Comparison of ENCODE assay signal across 12 cellular contexts in the genomic region with DNA sequence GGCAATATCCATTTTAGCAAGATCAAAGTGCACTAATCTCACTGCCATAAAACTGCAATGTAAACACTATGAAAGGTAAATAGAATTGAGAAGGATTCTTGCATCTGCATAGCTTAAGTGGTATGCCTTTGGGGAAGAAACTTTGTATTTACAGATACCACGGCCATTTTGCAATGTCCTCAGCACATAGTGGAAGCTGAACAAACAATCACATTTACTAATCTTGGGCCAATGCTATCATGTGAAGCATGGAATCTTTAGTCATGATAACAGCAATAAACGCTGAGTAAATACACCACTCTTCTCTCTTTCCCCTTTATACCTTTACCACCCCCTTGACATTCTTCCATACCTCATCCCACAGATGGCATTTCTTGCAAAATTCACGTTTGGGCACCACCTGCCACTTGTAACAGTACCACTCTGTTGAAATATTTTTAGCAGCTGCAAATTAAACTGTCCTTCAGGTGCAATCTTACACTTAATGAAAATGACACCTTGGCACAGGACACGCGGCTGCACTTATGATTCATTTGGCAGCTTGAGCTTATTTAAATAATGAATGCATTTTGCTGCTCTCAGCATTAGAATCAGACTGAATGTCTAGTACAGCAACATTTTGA.
DNase-seq lines count a peak whose midpoint lies in the region; ATAC-seq, FAIRE-seq and TF ChIP-seq lines count a peak whose summit lies in the region.
"Had no signal": no experiment of that assay in that cellular context is flagged by ENCODE, and none has a peak within 500 bp of the region (broad histone marks: within the 10 kb centered on the region; RNA-seq: fewer than 3 reads in every experiment).

No MANE protein-coding gene starts in this region.

- DNase-seq in H9 (no peak), NCI-H2171 (lab: John Stamatoyannopoulos, UW) (peak; percentile 83), bronchial epithelial cell (ENCODE audit: low read depth) (peak; percentile 69), pancreas (no peak), ureter (ENCODE audit: low spot score) (no peak), substantia nigra (lab: John Stamatoyannopoulos, UW) (no peak)
- DNase-seq in stimulated activated naive B cell treated with anti-CD40 and anti-IgM and Interleukin-4, amounts not matched to agents 10 μg/mL and 1 μg/mL and 100 μg/mL, for 72 hours = no peak
- DNase-seq: activated CD8-positive, alpha-beta T cell treated with anti-CD3 and anti-CD28 coated beads for 36 hours; adrenal gland; occipital lobe; upper lobe of left lung had no signal

- H3K27ac ChIP-seq in H9 (ENCODE audit: insufficient read length, low read depth, low read length) = no peak overlapping the region
- no peak overlapping the region for H3K27ac ChIP-seq in pancreas
- no peak overlapping the region for H3K27ac ChIP-seq in substantia nigra (ENCODE audit: low read depth, low read length, poor library complexity, severe bottlenecking)
- H3K27ac ChIP-seq: adrenal gland, SK-N-MC, upper lobe of left lung had no signal

- peaks cover 7 to 20% (median 13%) of the 10 kb centered on the region in 3 experiments; a peak in 6 of 7 replicates for H3K36me3 Mint-ChIP-seq in H9 (ENCODE audit: insufficient read depth in 1 of 3, low read depth in 3 of 3)
- H3K36me3 Mint-ChIP-seq in stimulated activated naive B cell treated with anti-CD40 and anti-IgM and Interleukin-4, amounts not matched to agents 10 μg/mL and 1 μg/mL and 100 μg/mL, for 72 hours = no peaks in the 10 kb centered on the region

- no peaks in the 10 kb centered on the region for H3K27me3 ChIP-seq in H9 (ENCODE audit: insufficient read depth, low read length)
- no peaks in the 10 kb centered on the region for H3K27me3 ChIP-seq in bronchial epithelial cell (ENCODE audit: control insufficient read depth, insufficient read depth, low read length)
- no peaks in the 10 kb centered on the region for H3K27me3 ChIP-seq in pancreas
- H3K27me3 ChIP-seq: adrenal gland, upper lobe of left lung had no signal

- no peak overlapping the region for H3K4ac ChIP-seq in H9 (ENCODE audit: low read depth, low read length)

- H2BK15ac ChIP-seq in H9 (ENCODE audit: low read depth, low read length) = no peak overlapping the region

- no peaks in the 10 kb centered on the region for H3K9me3 Mint-ChIP-seq in H9
- no peaks in the 10 kb centered on the region for H3K9me3 Mint-ChIP-seq in stimulated activated naive B cell treated with anti-CD40 and anti-IgM and Interleukin-4, amounts not matched to agents 10 μg/mL and 1 μg/mL and 100 μg/mL, for 72 hours
- H3K9me3 Mint-ChIP-seq: activated CD8-positive, alpha-beta T cell treated with anti-CD3 and anti-CD28 coated beads for 36 hours had no signal

- H3K36me3 ChIP-seq in bronchial epithelial cell (ENCODE audit: control insufficient read depth, insufficient read depth, low read length) = no peaks in the 10 kb centered on the region
- H3K36me3 ChIP-seq in pancreas = no peaks in the 10 kb centered on the region
- H3K36me3 ChIP-seq: adrenal gland, upper lobe of left lung had no signal

- H3K14ac ChIP-seq in H9 (ENCODE audit: insufficient read depth, low read length) = no peak overlapping the region

- no peak overlapping the region for H3T11ph ChIP-seq in H9 (ENCODE audit: low read length)

- no peak overlapping the region for H2BK120ac ChIP-seq in H9 (ENCODE audit: low read depth, low read length, poor library complexity, severe bottlenecking)

- H3K27me3 Mint-ChIP-seq in H9 (ENCODE audit: low read depth) = no peaks in the 10 kb centered on the region
- no peaks in the 10 kb centered on the region for H3K27me3 Mint-ChIP-seq in stimulated activated naive B cell treated with anti-CD40 and anti-IgM and Interleukin-4, amounts not matched to agents 10 μg/mL and 1 μg/mL and 100 μg/mL, for 72 hours
- H3K27me3 Mint-ChIP-seq: activated CD8-positive, alpha-beta T cell treated with anti-CD3 and anti-CD28 coated beads for 36 hours had no signal

- H3K4me3 ChIP-seq in bronchial epithelial cell (ENCODE audit: low read depth, low read length) (no peak overlapping the region), pancreas (no peak overlapping the region)
- H3K4me3 ChIP-seq: adrenal gland, SK-N-MC, upper lobe of left lung had no signal

- H4K5ac ChIP-seq in H9 (ENCODE audit: insufficient read length, low read depth, low read length) = no peak overlapping the region

- H4K20me1 ChIP-seq in H9 (ENCODE audit: control insufficient read depth, insufficient read depth, insufficient read length) = no peaks in the 10 kb centered on the region

- TF ChIP-seq CTCF in H9 (conservative IDR thresholded peaks at IDR 0.05) = no peak
- no peak for TF ChIP-seq CTCF in bronchial epithelial cell (IDR thresholded peaks at IDR 0.05; ENCODE audit: insufficient read depth, low read length, severe bottlenecking)
- TF ChIP-seq CTCF in pancreas (IDR thresholded peaks at IDR 0.05) = no peak

- no CpG with 5 or more reads among the region's 5 CpGs for WGBS in H9 (ENCODE audit: extremely low coverage, insufficient read length, low lambda C conversion rate)
- 13 to 18% methylated on average over 5 of the region's 5 CpGs for WGBS in pancreas, 2 donors

- H3K23me2 ChIP-seq in H9 (ENCODE audit: insufficient read length, low read depth, low read length, poor library complexity, severe bottlenecking) = no peaks in the 10 kb centered on the region

- peaks cover 8% of the 10 kb centered on the region in 2 experiments for H3K4me1 Mint-ChIP-seq in H9
- no peaks in the 10 kb centered on the region for H3K4me1 Mint-ChIP-seq in stimulated activated naive B cell treated with anti-CD40 and anti-IgM and Interleukin-4, amounts not matched to agents 10 μg/mL and 1 μg/mL and 100 μg/mL, for 72 hours

- no peak overlapping the region for H3K23ac ChIP-seq in H9 (ENCODE audit: insufficient read length, low read depth, low read length)

- H2BK5ac ChIP-seq in H9 (ENCODE audit: insufficient read length, low read length) = peak overlapping the region; percentile 38

- no peak overlapping the region for H2BK20ac ChIP-seq in H9 (ENCODE audit: low read depth, low read length, poor library complexity, severe bottlenecking)

- peak in 3 of 4 donors; percentile 39 to 59 (median 55) for ATAC-seq in pancreas
- ATAC-seq in stimulated activated naive B cell treated with anti-CD40 and anti-IgM and Interleukin-4, amounts not matched to agents 10 μg/mL and 1 μg/mL and 100 μg/mL, for 72 hours (replicated peaks) = no peak
- ATAC-seq: activated CD8-positive, alpha-beta T cell treated with anti-CD3 and anti-CD28 coated beads for 36 hours had no signal

- no peak overlapping the region for H3K56ac ChIP-seq in H9 (ENCODE audit: insufficient read length, low read depth, low read length)

- H3K79me1 ChIP-seq in H9 (ENCODE audit: insufficient read depth, low read depth, low read length, poor library complexity, severe bottlenecking) = no peaks in the 10 kb centered on the region

- H3K4me3 Mint-ChIP-seq in H9 = no peak overlapping the region
- H3K4me3 Mint-ChIP-seq in stimulated activated naive B cell treated with anti-CD40 and anti-IgM and Interleukin-4, amounts not matched to agents 10 μg/mL and 1 μg/mL and 100 μg/mL, for 72 hours = no peak overlapping the region
- H3K4me3 Mint-ChIP-seq: activated CD8-positive, alpha-beta T cell treated with anti-CD3 and anti-CD28 coated beads for 36 hours had no signal

- H4K8ac ChIP-seq in H9 (replicated peaks; ENCODE audit: insufficient read length, low read depth, low read length) = no peak overlapping the region

- no peak overlapping the region for H4K91ac ChIP-seq in H9 (ENCODE audit: insufficient read length, low read depth, low read length)

- no peaks in the 10 kb centered on the region for H3K79me2 ChIP-seq in H9 (ENCODE audit: insufficient read depth, low read length)

- intact Hi-C loops in pancreas (cut with DNase I) = no loop called here

- H2BK12ac ChIP-seq in H9 (ENCODE audit: insufficient read length, low read depth, low read length) = no peak overlapping the region

- H3K4me1 ChIP-seq in H9 (ENCODE audit: insufficient read depth, low read length) (no peaks in the 10 kb centered on the region; the same call in 1 of the 2 replicates), pancreas (no peaks in the 10 kb centered on the region)
- H3K4me1 ChIP-seq: adrenal gland had no signal

- no peak overlapping the region for H3K18ac ChIP-seq in H9 (ENCODE audit: insufficient read length, low read depth, low read length)

- H3K4me2 ChIP-seq in H9 (ENCODE audit: insufficient read depth, insufficient read length, low read length) = no peak overlapping the region

- H2AFZ ChIP-seq in H9 (ENCODE audit: low read length) = no peak overlapping the region

- no peaks in the 10 kb centered on the region for H3K9me3 ChIP-seq in H9 (ENCODE audit: control insufficient read depth, low read depth, low read length)
- no peaks in the 10 kb centered on the region for H3K9me3 ChIP-seq in pancreas
- H3K9me3 ChIP-seq: adrenal gland, upper lobe of left lung had no signal

- H3K27ac Mint-ChIP-seq in H9 = peak overlapping the region in 1 of 3 experiments; percentile 60; a peak in 2 of 7 replicates
- H3K27ac Mint-ChIP-seq in stimulated activated naive B cell treated with anti-CD40 and anti-IgM and Interleukin-4, amounts not matched to agents 10 μg/mL and 1 μg/mL and 100 μg/mL, for 72 hours = no peak overlapping the region
- H3K27ac Mint-ChIP-seq: activated CD8-positive, alpha-beta T cell treated with anti-CD3 and anti-CD28 coated beads for 36 hours had no signal

- no peak overlapping the region for H3K9ac ChIP-seq in H9 (ENCODE audit: extremely low read depth, insufficient read length, low read length)

- H2AK5ac ChIP-seq in H9 (ENCODE audit: insufficient read length, low read length) = no peak overlapping the region

- FAIRE-seq in bronchial epithelial cell (lab: Jason Lieb, UNC) (no peak), pancreas (lab: Jason Lieb, UNC) (peak; percentile 60)

Comparison
In these comparisons a context has a peak if more than half of its experiments do, and no peak if none do; other contexts are left out.
1. DNase-seq: peak in NCI-H2171 (single experiment) and bronchial epithelial cell (single experiment); none in H9 (single experiment), pancreas (0 of 6), ureter (single experiment), stimulated activated naive B cell treated with anti-CD40 and anti-IgM and Interleukin-4, amounts not matched to agents 10 μg/mL and 1 μg/mL and 100 μg/mL, for 72 hours (single experiment) and substantia nigra (0 of 49).
2. ATAC-seq: peak in pancreas (3 of 4); none in stimulated activated naive B cell treated with anti-CD40 and anti-IgM and Interleukin-4, amounts not matched to agents 10 μg/mL and 1 μg/mL and 100 μg/mL, for 72 hours (0 of 2).